Comparison of ENCODE assay signal across 28 cellular contexts in the genomic region with DNA sequence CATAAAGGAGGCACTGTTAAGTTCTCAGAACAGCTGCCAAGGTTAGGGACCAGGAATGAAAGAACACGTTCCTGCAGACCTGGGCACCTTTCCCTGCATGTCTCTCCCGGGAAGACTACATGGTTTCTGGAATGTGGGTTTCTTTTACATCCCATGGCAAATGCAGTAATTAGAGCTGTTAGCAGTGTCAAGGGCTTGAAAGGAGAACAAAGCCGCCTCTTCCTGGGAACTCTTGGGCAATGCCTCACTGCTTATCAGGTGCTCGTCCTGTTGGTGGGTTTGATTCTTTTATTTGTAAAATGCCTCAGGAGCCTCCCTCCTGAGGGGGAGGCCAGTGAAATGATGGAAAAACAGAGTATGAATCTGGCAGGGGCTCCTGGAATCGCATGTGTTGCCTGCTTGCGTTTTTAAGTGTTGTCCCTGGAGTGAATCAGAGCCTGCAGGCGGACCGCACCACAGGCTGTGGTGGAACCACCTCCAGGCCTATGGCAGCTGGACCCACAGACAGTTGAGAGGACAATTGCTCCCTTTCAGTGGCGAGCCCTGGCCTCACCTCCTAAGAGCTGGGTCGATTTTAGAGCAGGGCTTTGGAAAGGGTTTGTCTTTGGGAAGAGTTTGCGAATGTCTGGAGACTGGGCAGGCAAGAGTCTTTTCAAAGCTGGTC. TPM values are rescaled to one million over a fixed set of nuclear protein-coding genes. Genes with fewer than 3 reads are reported as not detected.
DNase-seq lines count a peak whose midpoint lies in the region; ATAC-seq, FAIRE-seq and TF ChIP-seq lines count a peak whose summit lies in the region.
"Had no signal": no experiment of that assay in that cellular context is flagged by ENCODE, and none has a peak within 500 bp of the region (broad histone marks: within the 10 kb centered on the region; RNA-seq: fewer than 3 reads in every experiment).

No MANE protein-coding gene starts in this region.

- H3K79me2 ChIP-seq in GM23338 (replicated peaks; ENCODE audit: insufficient read depth) (no peaks in the 10 kb centered on the region), astrocyte (ENCODE audit: insufficient read depth, low read length) (no peaks in the 10 kb centered on the region), PC-9 (ENCODE audit: low read depth) (no peaks in the 10 kb centered on the region)
- H3K79me2 ChIP-seq: parathyroid adenoma had no signal

- H3F3A ChIP-seq in GM23338 (replicated peaks; ENCODE audit: low read depth) (no peaks in the 10 kb centered on the region), PC-9 (ENCODE audit: insufficient read depth, low read depth) (no peaks in the 10 kb centered on the region)

- peak; percentile 70 for ATAC-seq in GM23338
- ATAC-seq: activated naive CD4-positive, alpha-beta T cell treated with anti-CD3 and anti-CD28 coated beads, Interleukin-2, amount 50 U/mL, for 72 hours; foreskin keratinocyte; natural killer cell had no signal

- H3K4me3 ChIP-seq in GM23338 (no peak overlapping the region), astrocyte (ENCODE audit: insufficient read depth, low read depth, low read length) (no peak overlapping the region), PC-9 (no peak overlapping the region)
- H3K4me3 ChIP-seq: ascending aorta, left ventricle myocardium inferior, thoracic aorta had no signal

- CTCF ChIA-PET in PC-9 (lab: Charles Lee) = no interaction called here

- H4K20me1 ChIP-seq in GM23338 (replicated peaks; ENCODE audit: insufficient read depth) = no peaks in the 10 kb centered on the region
- no peaks in the 10 kb centered on the region for H4K20me1 ChIP-seq in astrocyte (ENCODE audit: insufficient read depth, low read length)
- no peaks in the 10 kb centered on the region for H4K20me1 ChIP-seq in PC-9 (ENCODE audit: insufficient read depth)

- H3K9ac ChIP-seq in astrocyte (ENCODE audit: low read length) = no peak overlapping the region
- H3K9ac ChIP-seq: parathyroid adenoma had no signal

- DNase-seq in DMS153 (lab: John Stamatoyannopoulos, UW) = peak; percentile 25
- peak; percentile 69 for DNase-seq in GM23338 (ENCODE audit: low spot score)
- DNase-seq in astrocyte (ENCODE audit: low read depth) = peak; percentile 8
- DNase-seq in left kidney (ENCODE audit: low read depth, low spot score) = peak; percentile 52
- DNase-seq in H54 (ENCODE audit: insufficient read length, low spot score) = no peak
- no peak for DNase-seq in ACHN
- DNase-seq in HCEC 1CT = no peak
- DNase-seq in PC-9 = no peak
- DNase-seq: activated CD8-positive, alpha-beta memory T cell treated with anti-CD3 and anti-CD28 coated beads, Interleukin-2, amount 50 U/mL, for 48 hours; foreskin keratinocyte; HFFc6; immature natural killer cell; left ventricle myocardium inferior; midbrain; natural killer cell; NCI-H1417 treated with DMSO at 0.1 percent for 48 hours; NCI-H526 treated with DMSO at 0.1 percent for 48 hours; stimulated activated naive CD4-positive, alpha-beta T cell treated with Interleukin-2 at 50 U/mL for 16 hours; T-helper 9 cell had no signal

- H3K27ac ChIP-seq in GM23338 (ENCODE audit: low read depth) (no peak overlapping the region), astrocyte (ENCODE audit: low read depth, low read length) (no peak overlapping the region), PC-9 (no peak overlapping the region)
- H3K27ac ChIP-seq: ascending aorta, foreskin keratinocyte, left ventricle myocardium inferior, parathyroid adenoma, thoracic aorta had no signal

- H3K36me3 ChIP-seq in GM23338 (ENCODE audit: insufficient read depth) = no peaks in the 10 kb centered on the region
- H3K36me3 ChIP-seq in astrocyte (ENCODE audit: insufficient read depth, low read length) = no peaks in the 10 kb centered on the region
- H3K36me3 ChIP-seq in PC-9 (ENCODE audit: low read depth) = no peaks in the 10 kb centered on the region
- H3K36me3 ChIP-seq: ascending aorta, left ventricle myocardium inferior, thoracic aorta had no signal

- H3K9me2 ChIP-seq in GM23338 (ENCODE audit: insufficient read depth) (no peaks in the 10 kb centered on the region), PC-9 (ENCODE audit: insufficient read depth) (0 out of 2 replicates have a peak, but pooled peaks cover 4% of the 10 kb centered on the region)

- H3K4me3 Mint-ChIP-seq in GM23338 (no peak overlapping the region), astrocyte (ENCODE audit: unreplicated experiment) (no peak overlapping the region)
- H3K4me3 Mint-ChIP-seq: HFFc6, IgD-negative memory B cell, immature natural killer cell, natural killer cell had no signal

- no peak overlapping the region for H3K4me2 ChIP-seq in GM23338
- H3K4me2 ChIP-seq in astrocyte (ENCODE audit: low read length) = no peak overlapping the region
- H3K4me2 ChIP-seq in PC-9 = no peak overlapping the region

- no TSS peak for BruUV-seq in PC-9 (replicated peaks; lab: Mats Ljungman, UMichigan)

- no peaks in the 10 kb centered on the region for H3K4me1 ChIP-seq in GM23338 (ENCODE audit: insufficient read depth)
- H3K4me1 ChIP-seq in astrocyte (ENCODE audit: insufficient read depth, low read length) = no peaks in the 10 kb centered on the region
- no peaks in the 10 kb centered on the region for H3K4me1 ChIP-seq in PC-9 (replicated peaks; ENCODE audit: insufficient read depth)
- H3K4me1 ChIP-seq: ascending aorta, foreskin keratinocyte, left ventricle myocardium inferior, parathyroid adenoma had no signal

- TF ChIP-seq POLR2A in H54 (IDR thresholded peaks at IDR 0.05; ENCODE audit: low read depth, low read length) = no peak

- H3K36me3 Mint-ChIP-seq in GM23338 (ENCODE audit: low read depth) (no peaks in the 10 kb centered on the region), astrocyte (ENCODE audit: low read depth, unreplicated experiment) (no peaks in the 10 kb centered on the region)
- H3K36me3 Mint-ChIP-seq: activated naive CD4-positive, alpha-beta T cell treated with anti-CD3 and anti-CD28 coated beads, Interleukin-2, amount 50 U/mL, for 72 hours; IgD-negative memory B cell; immature natural killer cell; natural killer cell had no signal

- H3K9me3 ChIP-seq in astrocyte (ENCODE audit: insufficient read depth, low read depth, low read length) = no peaks in the 10 kb centered on the region
- no peaks in the 10 kb centered on the region for H3K9me3 ChIP-seq in PC-9 (ENCODE audit: insufficient read depth, low read depth)
- H3K9me3 ChIP-seq: ascending aorta, left ventricle myocardium inferior, thoracic aorta had no signal

- POLR2A ChIA-PET in PC-9 (lab: Charles Lee; ENCODE audit: unreplicated experiment) = no interaction called here

- TF ChIP-seq CTCF in GM23338 (conservative IDR thresholded peaks at IDR 0.05; ENCODE audit: low read depth in 2 of 2) (no peak), astrocyte (IDR thresholded peaks at IDR 0.05; ENCODE audit: insufficient read depth, low read depth, low read length) (no peak), PC-9 (conservative IDR thresholded peaks at IDR 0.05) (no peak)

- in situ Hi-C loops in ACHN (cut with HindIII; ENCODE audit: low pct_ligation_motif_present, low pct_unique_long_range_greater_than_20kb, low sequenced_read_pairs) = no loop called here

- no peak overlapping the region for H3K27ac Mint-ChIP-seq in GM23338
- no peak overlapping the region for H3K27ac Mint-ChIP-seq in astrocyte (ENCODE audit: unreplicated experiment)
- H3K27ac Mint-ChIP-seq: activated naive CD4-positive, alpha-beta T cell treated with anti-CD3 and anti-CD28 coated beads, Interleukin-2, amount 50 U/mL, for 72 hours; activated T-helper 2 cell treated with anti-CD3 and anti-CD28 coated beads, Interferon-gamma antibody, Interleukin-2, Interleukin-4, amounts not matched to agents 10 μg/mL and 5 μg/mL and 100 μg/mL, durations not matched to agents 14 hours and 24 hours and 36 hours; HFFc6; IgD-negative memory B cell; immature natural killer cell; natural killer cell had no signal

- no peak for FAIRE-seq in astrocyte (lab: Jason Lieb, UNC)
- FAIRE-seq in H54 (lab: Jason Lieb, UNC) = no peak

- H3K27me3 Mint-ChIP-seq in GM23338 (ENCODE audit: insufficient read depth, low read depth, poor library complexity) (peaks cover 8% of the 10 kb centered on the region), astrocyte (ENCODE audit: low read depth, unreplicated experiment) (peaks cover 36% of the 10 kb centered on the region)

- H2AFZ ChIP-seq in GM23338 (peak overlapping the region; percentile 65; the same call in 1 of the 2 replicates), astrocyte (ENCODE audit: low read depth, low read length) (no peak overlapping the region), PC-9 (no peak overlapping the region)
- H2AFZ ChIP-seq: parathyroid adenoma had no signal

- intact Hi-C loops in PC-9 (cut with micrococcal nuclease; ENCODE audit: unreplicated experiment) = no loop called here

- H3K27me3 ChIP-seq in GM23338 (ENCODE audit: insufficient read depth) (no peaks in the 10 kb centered on the region), astrocyte (ENCODE audit: insufficient read depth, low read length) (peaks cover 4% of the 10 kb centered on the region), PC-9 (ENCODE audit: insufficient read depth, low read depth) (no peaks in the 10 kb centered on the region)
- H3K27me3 ChIP-seq: ascending aorta, foreskin keratinocyte had no signal

- no peaks in the 10 kb centered on the region for H3K9me3 Mint-ChIP-seq in GM23338
- H3K9me3 Mint-ChIP-seq in astrocyte (ENCODE audit: unreplicated experiment) = no peaks in the 10 kb centered on the region
- H3K9me3 Mint-ChIP-seq: activated naive CD4-positive, alpha-beta T cell treated with anti-CD3 and anti-CD28 coated beads, Interleukin-2, amount 50 U/mL, for 72 hours; activated T-helper 2 cell treated with anti-CD3 and anti-CD28 coated beads, Interferon-gamma antibody, Interleukin-2, Interleukin-4, amounts not matched to agents 10 μg/mL and 5 μg/mL and 100 μg/mL, durations not matched to agents 14 hours and 24 hours and 36 hours; HFFc6; IgD-negative memory B cell; immature natural killer cell; natural killer cell had no signal

- H3K4me1 Mint-ChIP-seq in GM23338 (peaks cover 18% of the 10 kb centered on the region), astrocyte (ENCODE audit: low read depth, unreplicated experiment) (no peaks in the 10 kb centered on the region)

TF ChIP-seq in GM23338, 12 proteins besides CTCF, POLR2A, EP300 and RAD21 (continues in another document):
- TF ChIP-seq EZH2 (IDR thresholded peaks at IDR 0.05; ENCODE audit: low read depth, unreplicated experiment) = no peak

RNA-seq across cellular contexts. Expression of gene C22orf31, which starts 0.8 kb away (rescaled TPM):
- total RNA-seq in GM23338 (2014; rRNA removed; shearing (Covaris generic)) = not detected in 2 replicates
- 0.36 TPM in 1 of 2 replicates, not detected in the other for polyA plus RNA-seq in GM23338 (2016; fragmentation: Nextera tagmentation; extraction: Ambion mirVana)
- total RNA-seq in astrocyte = not detected in 2 replicates
- total RNA-seq in PC-9 (2021) = not detected in 2 replicates
- total RNA-seq: activated naive CD4-positive, alpha-beta T cell treated with anti-CD3 and anti-CD28 coated beads, Interleukin-2, amount 50 U/mL, for 72 hours; activated T-helper 2 cell treated with anti-CD3 and anti-CD28 coated beads, Interferon-gamma antibody, Interleukin-2, Interleukin-4, amounts not matched to agents 10 μg/mL and 5 μg/mL and 100 μg/mL, durations not matched to agents 14 hours and 24 hours and 36 hours; ascending aorta; chondrocyte; epithelial cell of proximal tubule; foreskin keratinocyte; G401; HFFc6; natural killer cell; thoracic aorta had no signal
- polyA plus RNA-seq: foreskin keratinocyte, IgD-negative memory B cell, immature natural killer cell had no signal

RNA-seq across cellular contexts. Expression of gene KREMEN1, which starts 10.4 kb away (rescaled TPM):
- 3.4 and 3.8 TPM in 2 replicates for total RNA-seq in GM23338 (2014; rRNA removed; shearing (Covaris generic))
- 1.8 and 2.6 TPM in 2 replicates for polyA plus RNA-seq in GM23338 (2016; fragmentation: Nextera tagmentation; extraction: Ambion mirVana)
- total RNA-seq in astrocyte (3.3 and 5.9 TPM in 2 replicates), PC-9 (2021) (4.6 and 6.1 TPM in 2 replicates)
- polyA plus RNA-seq: IgD-negative memory B cell, immature natural killer cell had no signal

Comparison
In these comparisons a context has a peak if more than half of its experiments do, and no peak if none do; other contexts are left out.
1. DNase-seq: peak in DMS153 (single experiment), GM23338 (single experiment), astrocyte (single experiment) and left kidney (single experiment); none in H54 (single experiment), ACHN (single experiment), HCEC 1CT (single experiment) and PC-9 (0 of 2).